In the genomic region with DNA sequence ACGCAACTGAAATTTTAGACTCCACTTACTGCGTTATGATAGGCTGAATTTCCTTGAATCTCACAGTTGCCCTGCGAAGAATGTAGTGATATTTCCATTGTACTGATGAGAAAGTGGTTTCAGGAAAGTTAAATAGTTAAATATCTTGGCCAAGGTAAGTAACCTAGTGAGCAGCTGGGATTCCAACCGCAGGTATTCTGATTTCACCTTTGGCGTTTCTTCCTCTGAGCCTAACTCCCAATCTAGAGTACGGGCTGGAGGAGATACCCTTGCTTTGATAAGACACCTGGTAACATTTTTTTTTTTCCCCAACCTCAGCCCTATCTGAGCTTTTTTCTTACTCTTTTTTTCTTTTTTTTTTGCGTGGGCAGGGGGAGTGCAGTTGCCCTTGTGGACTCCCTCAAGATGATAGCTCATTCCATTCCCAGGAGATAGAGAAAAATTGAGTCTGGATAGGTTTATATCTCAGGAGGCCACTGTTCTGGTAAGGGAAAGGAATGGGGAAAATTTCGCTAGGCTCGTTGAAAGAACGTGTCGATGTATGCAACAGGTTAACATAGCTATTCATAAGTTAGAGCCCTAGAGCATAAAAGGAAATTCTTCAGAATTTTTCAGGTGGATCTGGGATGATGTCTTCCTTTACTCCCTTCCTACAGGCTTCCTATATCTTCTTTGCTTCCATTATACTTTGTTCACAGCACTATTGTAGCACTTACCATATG, we compare ENCODE assay signal across 10 cellular contexts. TPM values are rescaled to one million over a fixed set of nuclear protein-coding genes. Genes with fewer than 3 reads are reported as not detected.
DNase-seq lines count a peak whose midpoint lies in the region; ATAC-seq and TF ChIP-seq lines count a peak whose summit lies in the region.
"Had no signal": no experiment of that assay in that cellular context is flagged by ENCODE, and none has a peak within 500 bp of the region (broad histone marks: within the 10 kb centered on the region; RNA-seq: fewer than 3 reads in every experiment).

No MANE protein-coding gene starts in this region.

- H3K9me2 ChIP-seq in HCT116 (ENCODE audit: insufficient read depth): no peaks in the 10 kb centered on the region

- no peak for ATAC-seq in CD4-positive, CD25-positive, alpha-beta regulatory T cell (ENCODE audit: low read depth in 2 of 2)
- ATAC-seq in HCT116 (peak; percentile 34), HG02610 (IDR thresholded peaks at IDR 0.05; ENCODE audit: unreplicated experiment) (no peak), HG03196 (IDR thresholded peaks at IDR 0.05; ENCODE audit: unreplicated experiment) (no peak)
- no peak for ATAC-seq in activated naive CD8-positive, alpha-beta T cell treated with anti-CD3 and anti-CD28 coated beads, Interleukin-2, amount 10 ng/mL, durations not matched to agents 7 days and 5 days (ENCODE audit: low read depth)
- ATAC-seq in naive thymus-derived CD4-positive, alpha-beta T cell: no peak

- TF ChIP-seq RAD21 in HCT116 (IDR thresholded peaks at IDR 0.05; ENCODE audit: low read depth): no peak

- peak overlapping the region in 3 of 4 donors; percentile 62 to 70 (median 66) for H3K4me3 Mint-ChIP-seq in CD4-positive, CD25-positive, alpha-beta regulatory T cell
- H3K4me3 Mint-ChIP-seq in activated naive CD8-positive, alpha-beta T cell treated with anti-CD3 and anti-CD28 coated beads, Interleukin-2, amount 10 ng/mL, durations not matched to agents 7 days and 5 days: peak overlapping the region; percentile 81
- peak overlapping the region; percentile 57 to 88 (median 82) for H3K4me3 Mint-ChIP-seq in naive thymus-derived CD4-positive, alpha-beta T cell

- H3K4me1 ChIP-seq in CD4-positive, CD25-positive, alpha-beta regulatory T cell (ENCODE audit: control insufficient read depth, insufficient read depth, low read length, poor library complexity, severe bottlenecking): peaks cover 5% of the 10 kb centered on the region
- H3K4me1 ChIP-seq in HCT116 (ENCODE audit: control insufficient read depth in 1 of 2, insufficient read depth in 2 of 2, low read length in 2 of 2) (peaks cover 0 to 5% of the 10 kb centered on the region in 2 experiments; a peak in 2 of 4 replicates), esophagus squamous epithelium (no peaks in the 10 kb centered on the region)
- H3K4me1 ChIP-seq in naive thymus-derived CD4-positive, alpha-beta T cell (ENCODE audit: control insufficient read depth in 2 of 2, insufficient read depth in 2 of 2, low read length in 2 of 2): peaks cover 0 to 12% of the 10 kb centered on the region in 2 donors
- H3K4me1 ChIP-seq: SJSA1 had no signal

- RAD21 ChIA-PET in HCT116 (lab: Charles Lee; ENCODE audit: low non-redundant PET in 1 of 2, low total read pairs in 2 of 2, uncharacterized antibody in 2 of 2, unreplicated experiment in 2 of 2): interaction anchor here in 1 of 2 experiments (0.9 kb wide), 1 partner anchor 209 kb away, joined by 3 read pairs; no protein-coding TSS in a partner anchor

- H3K9ac ChIP-seq in HCT116 (ENCODE audit: low read length): no peak overlapping the region

- H3K79me2 ChIP-seq in HCT116 (ENCODE audit: insufficient read depth, low read length): no peaks in the 10 kb centered on the region

- POLR2A ChIA-PET in HCT116 (lab: Charles Lee): interaction anchor here (1.0 kb wide), 1 partner anchor 192 kb away, joined by 4 read pairs; no protein-coding TSS in a partner anchor
- POLR2A ChIA-PET in activated naive CD8-positive, alpha-beta T cell treated with anti-CD3 and anti-CD28 coated beads, Interleukin-2, amount 10 ng/mL, durations not matched to agents 7 days and 5 days (lab: Charles Lee): interaction anchor here (1.2 kb wide), 1 partner anchor 317 kb away, joined by 3 read pairs; no protein-coding TSS in a partner anchor
- POLR2A ChIA-PET in naive thymus-derived CD4-positive, alpha-beta T cell (lab: Charles Lee): interaction anchor here (0.6 to 0.7 kb wide), 2 partner anchors 332 to 694 kb away, joined by 3 to 7 read pairs; no protein-coding TSS in a partner anchor

- H3K27me3 ChIP-seq in CD4-positive, CD25-positive, alpha-beta regulatory T cell (ENCODE audit: control insufficient read depth, insufficient read depth, low read length): no peaks in the 10 kb centered on the region
- H3K27me3 ChIP-seq in HCT116 (ENCODE audit: insufficient read depth, low read length): no peaks in the 10 kb centered on the region
- no peaks in the 10 kb centered on the region for H3K27me3 ChIP-seq in naive thymus-derived CD4-positive, alpha-beta T cell (ENCODE audit: control insufficient read depth in 2 of 2, insufficient read depth in 2 of 2, low read length in 2 of 2)
- no peaks in the 10 kb centered on the region for H3K27me3 ChIP-seq in esophagus squamous epithelium
- H3K27me3 ChIP-seq: SJSA1 had no signal

- H3K4me3 ChIP-seq in CD4-positive, CD25-positive, alpha-beta regulatory T cell (ENCODE audit: low read depth, low read length): peak overlapping the region; percentile 62
- H3K4me3 ChIP-seq in HCT116 (replicated peaks in 1 of 2; ENCODE audit: low read depth in 1 of 2, low read length in 2 of 2): peak overlapping the region in 1 of 2 experiments; percentile 30; a peak in 1 of 4 replicates
- peak overlapping the region; percentile 73 for H3K4me3 ChIP-seq in naive thymus-derived CD4-positive, alpha-beta T cell (ENCODE audit: low read length)
- H3K4me3 ChIP-seq in esophagus squamous epithelium: no peak overlapping the region
- H3K4me3 ChIP-seq: SJSA1 had no signal

- TF ChIP-seq CTCF in HCT116 (IDR thresholded peaks at IDR 0.05 in 2 of 3, conservative IDR thresholded peaks at IDR 0.05 in 1 of 3; ENCODE audit: borderline replicate concordance in 1 of 3, insufficient read depth in 1 of 3, low read depth in 2 of 3, low read length in 2 of 3) (no peak), esophagus squamous epithelium (IDR thresholded peaks at IDR 0.05) (no peak)

- TF ChIP-seq POLR2A in HCT116 (IDR thresholded peaks at IDR 0.05; ENCODE audit: borderline replicate concordance, extremely low read depth, insufficient read depth, insufficient read length) (no peak), esophagus squamous epithelium (IDR thresholded peaks at IDR 0.05) (no peak)

- DNase-seq in CD4-positive, CD25-positive, alpha-beta regulatory T cell: no peak
- DNase-seq in HCT116 (ENCODE audit: low read depth, low spot score) (no peak), HK-2 (ENCODE audit: unreplicated experiment) (no peak), esophagus squamous epithelium (lab: John Stamatoyannopoulos, UW) (no peak)
- no peak for DNase-seq in activated naive CD8-positive, alpha-beta T cell treated with anti-CD3 and anti-CD28 coated beads, Interleukin-2, amount 10 ng/mL, durations not matched to agents 7 days and 5 days
- no peak for DNase-seq in naive thymus-derived CD4-positive, alpha-beta T cell

- no TSS peak for BruUV-seq in HCT116 (replicated peaks; lab: Mats Ljungman, UMichigan)

- H3K27ac Mint-ChIP-seq in CD4-positive, CD25-positive, alpha-beta regulatory T cell: peak overlapping the region in 1 of 3 donors; percentile 5
- H3K27ac Mint-ChIP-seq in activated naive CD8-positive, alpha-beta T cell treated with anti-CD3 and anti-CD28 coated beads, Interleukin-2, amount 10 ng/mL, durations not matched to agents 7 days and 5 days: no peak overlapping the region
- peak overlapping the region in 6 of 9 donors; percentile 38 to 91 (median 76) for H3K27ac Mint-ChIP-seq in naive thymus-derived CD4-positive, alpha-beta T cell

- CTCF ChIA-PET in HCT116 (lab: Charles Lee): interaction anchor here (0.8 to 3.1 kb wide), 23 partner anchors 9 to 370 kb away, joined by 3 to 36 read pairs (median 5); no protein-coding TSS in a partner anchor
- CTCF ChIA-PET in naive thymus-derived CD4-positive, alpha-beta T cell (lab: Charles Lee): interaction anchor here (0.6 to 2.7 kb wide), 6 partner anchors 10 to 834 kb away, joined by 3 to 9 read pairs (median 3); no protein-coding TSS in a partner anchor

- WGBS in esophagus squamous epithelium, 2 donors: 46 to 54% methylated on average over 10 to 11 of the region's 11 CpGs

- no peaks in the 10 kb centered on the region for H3K36me3 ChIP-seq in CD4-positive, CD25-positive, alpha-beta regulatory T cell (ENCODE audit: control insufficient read depth, insufficient read depth, low read length)
- H3K36me3 ChIP-seq in HCT116 (ENCODE audit: control insufficient read depth in 1 of 2, insufficient read depth in 2 of 2, low read length in 2 of 2) (no peaks in the 10 kb centered on the region), esophagus squamous epithelium (no peaks in the 10 kb centered on the region)
- H3K36me3 ChIP-seq in naive thymus-derived CD4-positive, alpha-beta T cell (ENCODE audit: control insufficient read depth in 2 of 3, insufficient read depth in 3 of 3, low read length in 3 of 3): no peaks in the 10 kb centered on the region
- H3K36me3 ChIP-seq: SJSA1 had no signal

- H3K27ac ChIP-seq in CD4-positive, CD25-positive, alpha-beta regulatory T cell (ENCODE audit: insufficient read depth, low read length, poor library complexity, severe bottlenecking): no peak overlapping the region
- H3K27ac ChIP-seq in HCT116 (ENCODE audit: low read depth, low read length): no peak overlapping the region
- H3K27ac ChIP-seq in naive thymus-derived CD4-positive, alpha-beta T cell (ENCODE audit: low read depth, low read length): no peak overlapping the region
- H3K27ac ChIP-seq in esophagus squamous epithelium: no peak overlapping the region
- H3K27ac ChIP-seq: SJSA1 had no signal

- peaks cover 0 to 5% (median 0%) of the 10 kb centered on the region in 7 donors for H3K9me3 Mint-ChIP-seq in CD4-positive, CD25-positive, alpha-beta regulatory T cell
- H3K9me3 Mint-ChIP-seq in activated naive CD8-positive, alpha-beta T cell treated with anti-CD3 and anti-CD28 coated beads, Interleukin-2, amount 10 ng/mL, durations not matched to agents 7 days and 5 days: peaks cover 2% of the 10 kb centered on the region
- peaks cover 0 to 6% (median 0%) of the 10 kb centered on the region in 11 donors for H3K9me3 Mint-ChIP-seq in naive thymus-derived CD4-positive, alpha-beta T cell

- H3K9me3 ChIP-seq in CD4-positive, CD25-positive, alpha-beta regulatory T cell (ENCODE audit: control insufficient read depth in 2 of 2, low read length in 2 of 2): no peaks in the 10 kb centered on the region
- H3K9me3 ChIP-seq in HCT116 (ENCODE audit: control insufficient read depth in 1 of 2, insufficient read depth in 1 of 2, low read depth in 1 of 2, low read length in 2 of 2): no peaks in the 10 kb centered on the region
- no peaks in the 10 kb centered on the region for H3K9me3 ChIP-seq in naive thymus-derived CD4-positive, alpha-beta T cell (ENCODE audit: control insufficient read depth in 2 of 3, low read length in 3 of 3)
- H3K9me3 ChIP-seq in esophagus squamous epithelium: no peaks in the 10 kb centered on the region
- H3K9me3 ChIP-seq: SJSA1 had no signal

- H3K27me3 Mint-ChIP-seq in CD4-positive, CD25-positive, alpha-beta regulatory T cell: no peaks in the 10 kb centered on the region
- peaks cover 3% of the 10 kb centered on the region for H3K27me3 Mint-ChIP-seq in activated naive CD8-positive, alpha-beta T cell treated with anti-CD3 and anti-CD28 coated beads, Interleukin-2, amount 10 ng/mL, durations not matched to agents 7 days and 5 days
- H3K27me3 Mint-ChIP-seq in naive thymus-derived CD4-positive, alpha-beta T cell: no peaks in the 10 kb centered on the region

- H2AFZ ChIP-seq in HCT116 (ENCODE audit: low read depth, low read length, poor library complexity, severe bottlenecking): peak overlapping the region; percentile 71

- peaks cover 4 to 15% (median 7%) of the 10 kb centered on the region in 4 donors for H3K4me1 Mint-ChIP-seq in CD4-positive, CD25-positive, alpha-beta regulatory T cell
- H3K4me1 Mint-ChIP-seq in activated naive CD8-positive, alpha-beta T cell treated with anti-CD3 and anti-CD28 coated beads, Interleukin-2, amount 10 ng/mL, durations not matched to agents 7 days and 5 days: peaks cover 21% of the 10 kb centered on the region
- H3K4me1 Mint-ChIP-seq in naive thymus-derived CD4-positive, alpha-beta T cell: peaks cover 6 to 29% (median 13%) of the 10 kb centered on the region in 7 donors

- peak overlapping the region; percentile 68 for H3K4me2 ChIP-seq in HCT116 (ENCODE audit: low read length)

- intact Hi-C loops in HCT116 (cut with micrococcal nuclease) (loop anchor here (1.0 to 5.0 kb wide), 2 partner anchors 213 to 324 kb away; no protein-coding TSS in a partner anchor), esophagus squamous epithelium (cut with DNase I) (loop anchor here (10.0 kb wide), 1 partner anchor 208 kb away; no protein-coding TSS in a partner anchor)
- intact Hi-C loops in naive thymus-derived CD4-positive, alpha-beta T cell (cut with micrococcal nuclease): loop anchor here (1.0 to 10.0 kb wide), 6 partner anchors 161 to 1026 kb away; no protein-coding TSS in a partner anchor

- no peaks in the 10 kb centered on the region for H3K36me3 Mint-ChIP-seq in CD4-positive, CD25-positive, alpha-beta regulatory T cell
- no peaks in the 10 kb centered on the region for H3K36me3 Mint-ChIP-seq in activated naive CD8-positive, alpha-beta T cell treated with anti-CD3 and anti-CD28 coated beads, Interleukin-2, amount 10 ng/mL, durations not matched to agents 7 days and 5 days
- H3K36me3 Mint-ChIP-seq in naive thymus-derived CD4-positive, alpha-beta T cell: no peaks in the 10 kb centered on the region

- H4K20me1 ChIP-seq in HCT116 (ENCODE audit: insufficient read depth): no peaks in the 10 kb centered on the region

RNA-seq across cellular contexts. Expression of gene TAS2R38, which starts 3.1 kb away (rescaled TPM):
- total RNA-seq in CD4-positive, CD25-positive, alpha-beta regulatory T cell: not detected
- polyA plus RNA-seq in CD4-positive, CD25-positive, alpha-beta regulatory T cell: not detected
- total RNA-seq in HCT116 (2021; ENCODE audit: unreplicated experiment) (not detected), esophagus squamous epithelium (not detected)
- not detected in 2 replicates for polyA plus RNA-seq in HCT116 (2012)
- not detected for total RNA-seq in activated naive CD8-positive, alpha-beta T cell treated with anti-CD3 and anti-CD28 coated beads, Interleukin-2, amount 10 ng/mL, durations not matched to agents 7 days and 5 days
- total RNA-seq in naive thymus-derived CD4-positive, alpha-beta T cell: not detected
- polyA plus RNA-seq in naive thymus-derived CD4-positive, alpha-beta T cell: not detected
- total RNA-seq: right cardiac atrium, SJSA1 had no signal
- polyA plus RNA-seq: right cardiac atrium had no signal

RNA-seq across cellular contexts. Expression of gene MGAM, which starts 19.0 kb away (rescaled TPM):
- not detected for total RNA-seq in CD4-positive, CD25-positive, alpha-beta regulatory T cell
- not detected for polyA plus RNA-seq in CD4-positive, CD25-positive, alpha-beta regulatory T cell
- total RNA-seq in HCT116 (2021; ENCODE audit: unreplicated experiment) (0.42 TPM), esophagus squamous epithelium (under 1 TPM in 3 of 4 donors, not detected in 1; 0.15 to 0.53 (median 0.19) TPM)
- 0.15 and 0.23 TPM in 2 replicates for polyA plus RNA-seq in HCT116 (2012)
- total RNA-seq in activated naive CD8-positive, alpha-beta T cell treated with anti-CD3 and anti-CD28 coated beads, Interleukin-2, amount 10 ng/mL, durations not matched to agents 7 days and 5 days: not detected
- total RNA-seq in naive thymus-derived CD4-positive, alpha-beta T cell: 1 to 10 TPM in 1 of 5 experiments, under 1 TPM in 3, not detected in 1; 0.08 to 2.4 (median 0.67) TPM
- polyA plus RNA-seq in naive thymus-derived CD4-positive, alpha-beta T cell: not detected
- total RNA-seq: SJSA1 had no signal

RNA-seq across cellular contexts. Expression of gene CLEC5A, which starts 29.9 kb away (rescaled TPM):
- not detected for total RNA-seq in CD4-positive, CD25-positive, alpha-beta regulatory T cell
- not detected for polyA plus RNA-seq in CD4-positive, CD25-positive, alpha-beta regulatory T cell
- total RNA-seq in HCT116 (2021; ENCODE audit: unreplicated experiment): 0.32 TPM
- polyA plus RNA-seq in HCT116 (2012): not detected in 2 replicates
- under 1 TPM; 0.44 to 0.60 TPM for total RNA-seq in activated naive CD8-positive, alpha-beta T cell treated with anti-CD3 and anti-CD28 coated beads, Interleukin-2, amount 10 ng/mL, durations not matched to agents 7 days and 5 days
- 1 to 10 TPM in 2 of 5 experiments, under 1 TPM in 2, not detected in 1; 0.49 to 3.5 (median 1.0) TPM for total RNA-seq in naive thymus-derived CD4-positive, alpha-beta T cell
- not detected for polyA plus RNA-seq in naive thymus-derived CD4-positive, alpha-beta T cell
- total RNA-seq in esophagus squamous epithelium: 1 to 10 TPM in 2 of 4 donors, under 1 TPM in 2; 0.47 to 3.3 (median 1.1) TPM
- total RNA-seq: SJSA1 had no signal

Comparison
In these comparisons a context has a peak if more than half of its experiments do, and no peak if none do; other contexts are left out.
1. H3K4me3 ChIP-seq: peak in CD4-positive, CD25-positive, alpha-beta regulatory T cell (single experiment) and naive thymus-derived CD4-positive, alpha-beta T cell (single experiment); none in esophagus squamous epithelium (0 of 4).
2. Peak in every context shown above with its lines, with median percentiles within 50 percentile points of each other: H3K4me3 Mint-ChIP-seq.